ENCODE assay signal across 12 cellular contexts in the genomic region with DNA sequence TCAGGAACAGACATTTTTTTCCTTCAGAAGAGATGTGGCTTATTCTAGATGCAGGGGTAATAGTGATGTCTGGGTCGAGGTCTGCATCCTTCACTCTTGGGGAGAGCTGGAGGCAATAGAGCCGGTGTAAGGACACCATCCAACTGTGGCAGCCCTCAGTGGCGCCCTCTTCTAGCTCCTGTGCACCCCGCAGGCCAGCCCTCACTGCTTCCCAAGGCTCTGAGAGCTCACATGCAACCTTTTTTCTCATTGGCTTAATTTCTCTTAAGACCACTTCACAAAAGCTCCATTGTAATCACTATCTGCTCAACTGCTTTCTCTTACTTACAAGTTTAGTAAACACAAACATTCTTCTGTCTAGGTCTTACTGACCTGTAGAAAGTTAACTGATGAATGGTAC. TPM values are rescaled to one million over a fixed set of nuclear protein-coding genes. Genes with fewer than 3 reads are reported as not detected.
A peak's percentile ranks its signal among the peaks of the same experiment; 100 is the strongest.
DNase-seq lines count a peak whose midpoint lies in the region; ATAC-seq and TF ChIP-seq lines count a peak whose summit lies in the region.
"Had no signal": no experiment of that assay in that cellular context is flagged by ENCODE, and none has a peak within 500 bp of the region (broad histone marks: within the 10 kb centered on the region; RNA-seq: fewer than 3 reads in every experiment).

No MANE protein-coding gene starts in this region.

- no peaks in the 10 kb centered on the region for H3K9me3 Mint-ChIP-seq in progenitor cell of endocrine pancreas (ENCODE audit: low read depth)
- H3K9me3 Mint-ChIP-seq: activated B cell treated with CpG ODN at 0.5 μM for 24 hours; activated naive CD4-positive, alpha-beta T cell treated with anti-CD3 and anti-CD28 coated beads, Interleukin-2, amount 10 ng/mL, durations not matched to agents 7 days and 5 days had no signal

- H3K4me3 ChIP-seq in choroid plexus epithelial cell (ENCODE audit: low read depth, low read length), result no peak overlapping the region

- peak; percentile 23 for TF ChIP-seq CTCF in choroid plexus epithelial cell (conservative IDR thresholded peaks at IDR 0.05; ENCODE audit: low read depth, low read length)
- peak; percentile 52 for TF ChIP-seq CTCF in progenitor cell of endocrine pancreas (IDR thresholded peaks at IDR 0.05; ENCODE audit: unreplicated experiment)

- no peaks in the 10 kb centered on the region for H3K27me3 Mint-ChIP-seq in progenitor cell of endocrine pancreas
- H3K27me3 Mint-ChIP-seq: activated B cell treated with CpG ODN at 0.5 μM for 24 hours had no signal

- H3K4me3 Mint-ChIP-seq in progenitor cell of endocrine pancreas (ENCODE audit: low read depth), result no peak overlapping the region
- H3K4me3 Mint-ChIP-seq: activated B cell treated with CpG ODN at 0.5 μM for 24 hours; activated naive CD4-positive, alpha-beta T cell treated with anti-CD3 and anti-CD28 coated beads, Interleukin-2, amount 10 ng/mL, durations not matched to agents 7 days and 5 days had no signal

- peak; percentile 22 for DNase-seq in activated CD4-positive, alpha-beta T cell treated with anti-CD3 and anti-CD28 coated beads for 48 hours
- DNase-seq in activated CD4-positive, alpha-beta T cell treated with anti-CD3 and anti-CD28 coated beads, Interleukin-2, amount 50 U/mL, for 48 hours, result no peak
- DNase-seq in NCI-H510A treated with DMSO at 0.1 percent for 48 hours (lab: John Stamatoyannopoulos, UW), result peak; percentile 66
- DNase-seq in choroid plexus epithelial cell (ENCODE audit: low read depth), result no peak
- DNase-seq in progenitor cell of endocrine pancreas (ENCODE audit: low spot score, unreplicated experiment), result no peak
- no peak for DNase-seq in T-helper 2 cell
- DNase-seq: activated B cell treated with CpG ODN at 0.5 μM for 24 hours; activated naive CD4-positive, alpha-beta T cell treated with anti-CD3 and anti-CD28 coated beads, Interleukin-2, amount 10 ng/mL, durations not matched to agents 7 days and 5 days; AML-193; trophoblast cell had no signal

- ATAC-seq in GM19023 (IDR thresholded peaks at IDR 0.05; ENCODE audit: unreplicated experiment) (no peak), HG03095 (IDR thresholded peaks at IDR 0.05; ENCODE audit: unreplicated experiment) (no peak)

- H3K27ac Mint-ChIP-seq in progenitor cell of endocrine pancreas, result no peak overlapping the region
- H3K27ac Mint-ChIP-seq: activated B cell treated with CpG ODN at 0.5 μM for 24 hours; activated naive CD4-positive, alpha-beta T cell treated with anti-CD3 and anti-CD28 coated beads, Interleukin-2, amount 10 ng/mL, durations not matched to agents 7 days and 5 days had no signal

- peaks cover 8% of the 10 kb centered on the region for H3K4me1 Mint-ChIP-seq in progenitor cell of endocrine pancreas (ENCODE audit: low read depth)

- no peaks in the 10 kb centered on the region for H3K36me3 Mint-ChIP-seq in progenitor cell of endocrine pancreas (ENCODE audit: insufficient read depth)

RNA-seq across cellular contexts. Expression of gene VPS8, which starts 3.9 kb away (rescaled TPM):
- total RNA-seq in progenitor cell of endocrine pancreas, result 78.9 and 89.4 TPM in 2 replicates

Comparison
In these comparisons a context has a peak if more than half of its experiments do, and no peak if none do; other contexts are left out.
1. DNase-seq: peak in activated CD4-positive, alpha-beta T cell treated with anti-CD3 and anti-CD28 coated beads for 48 hours (single experiment) and NCI-H510A treated with DMSO at 0.1 percent for 48 hours (single experiment); none in activated CD4-positive, alpha-beta T cell treated with anti-CD3 and anti-CD28 coated beads, Interleukin-2, amount 50 U/mL, for 48 hours (0 of 2), choroid plexus epithelial cell (single experiment), progenitor cell of endocrine pancreas (single experiment) and T-helper 2 cell (0 of 5).